27 cellular contexts compared by ENCODE assay signal in genomic region chr18:5662586-5663090, GRCh38.
"Had no signal": no experiment of that assay in that cellular context is flagged by ENCODE, and none has a peak within 500 bp of the region (broad histone marks: within the 10 kb centered on the region; RNA-seq: fewer than 3 reads in every experiment).

No MANE protein-coding gene starts in this region.

- H3K27ac Mint-ChIP-seq: activated CD4-positive, alpha-beta T cell treated with anti-CD3 and anti-CD28 coated beads, Interleukin-2, amount 10 ng/mL, durations not matched to agents 7 days and 5 days; activated CD8-positive, alpha-beta T cell treated with anti-CD3 and anti-CD28 coated beads, Interleukin-2, amount 10 ng/mL, durations not matched to agents 7 days and 5 days; activated naive CD4-positive, alpha-beta T cell treated with anti-CD3 and anti-CD28 coated beads, Interleukin-2, amount 50 U/mL, for 24 hours; activated T-cell treated with anti-CD3 and anti-CD28 coated beads, Interleukin-2, amount 50 U/mL, for 24 hours; activated T-helper 2 cell treated with anti-CD3 and anti-CD28 coated beads, Interferon-gamma antibody, Interleukin-2, Interleukin-4, amounts not matched to agents 10 μg/mL and 5 μg/mL and 100 μg/mL, durations not matched to agents 14 hours and 24 hours and 36 hours; T-helper 1 cell treated with Interleukin-12 subunit alpha and Interleukin-12 subunit beta and Interleukin-4 antibody, amounts not matched to agents 30 μg/mL and 1 μg/mL, for 36 hours; T-helper 2 cell treated with Interferon-gamma antibody and Interleukin-4, amounts not matched to agents 5 μg/mL and 100 μg/mL, for 36 hours had no signal

- H3K36me3 Mint-ChIP-seq: activated naive CD4-positive, alpha-beta T cell treated with anti-CD3 and anti-CD28 coated beads, Interleukin-2, amount 50 U/mL, for 24 hours had no signal

- H3K27me3 ChIP-seq: adrenal gland, cardiac muscle cell, Peyer's patch, SJSA1 had no signal

- H3K4me1 Mint-ChIP-seq: activated CD4-positive, alpha-beta T cell treated with anti-CD3 and anti-CD28 coated beads, Interleukin-2, amount 10 ng/mL, durations not matched to agents 7 days and 5 days; activated naive CD4-positive, alpha-beta T cell treated with anti-CD3 and anti-CD28 coated beads, Interleukin-2, amount 50 U/mL, for 24 hours had no signal

- DNase-seq: activated CD4-positive, alpha-beta T cell treated with anti-CD3 and anti-CD28 coated beads, Interleukin-2, amount 10 ng/mL, durations not matched to agents 7 days and 5 days; activated CD4-positive, alpha-beta T cell treated with anti-CD3 and anti-CD28 coated beads, Interleukin-2, amount 50 U/mL, for 48 hours; activated CD8-positive, alpha-beta T cell treated with anti-CD3 and anti-CD28 coated beads, Interleukin-2, amount 10 ng/mL, durations not matched to agents 7 days and 5 days; activated gamma-delta T cell; activated naive CD4-positive, alpha-beta T cell treated with Interleukin-2 at 50 U/mL for 16 hours; activated T-cell treated with anti-CD3 and anti-CD28 coated beads, Interleukin-2, amount 50 U/mL, for 24 hours; adrenal gland; NCI-H1105; NCI-H1417 treated with DMSO at 0.1 percent for 48 hours; NCI-H187 treated with DMSO at 0.1 percent for 48 hours; NCI-H2081; NCI-H2171 treated with DMSO at 0.1 percent for 48 hours; NCI-H2227 treated with DMSO at 0.1 percent for 48 hours; NCI-H524 treated with DMSO at 0.1 percent for 48 hours; PC-3; Peyer's patch; RPMI8226; SHP77 treated with DMSO at 0.1 percent for 48 hours; SK-N-SH had no signal

- H3K4me1 ChIP-seq: adrenal gland, Peyer's patch, SJSA1 had no signal

- H3K9me3 ChIP-seq: adrenal gland, Peyer's patch, SJSA1, SK-N-SH had no signal

- FAIRE-seq: K562, TTC549 had no signal

- H3K36me3 ChIP-seq: adrenal gland, cardiac muscle cell, Peyer's patch, SJSA1 had no signal

- ATAC-seq: activated CD8-positive, alpha-beta T cell treated with anti-CD3 and anti-CD28 coated beads, Interleukin-2, amount 10 ng/mL, durations not matched to agents 7 days and 5 days; K562; PC-3 had no signal

- H3K4me3 ChIP-seq: adrenal gland, cardiac muscle cell, K562, Peyer's patch, SJSA1 had no signal

- H3K4me2 ChIP-seq: SK-N-SH had no signal

- H3K27ac ChIP-seq: adrenal gland, cardiac muscle cell, Peyer's patch, SJSA1 had no signal

- H3K9ac ChIP-seq: SK-N-SH had no signal

- H3K4me3 Mint-ChIP-seq: activated CD4-positive, alpha-beta T cell treated with anti-CD3 and anti-CD28 coated beads, Interleukin-2, amount 10 ng/mL, durations not matched to agents 7 days and 5 days; activated CD8-positive, alpha-beta T cell treated with anti-CD3 and anti-CD28 coated beads, Interleukin-2, amount 10 ng/mL, durations not matched to agents 7 days and 5 days; activated naive CD4-positive, alpha-beta T cell treated with anti-CD3 and anti-CD28 coated beads, Interleukin-2, amount 50 U/mL, for 24 hours; activated T-cell treated with anti-CD3 and anti-CD28 coated beads, Interleukin-2, amount 50 U/mL, for 24 hours; T-helper 1 cell treated with Interleukin-12 subunit alpha and Interleukin-12 subunit beta and Interleukin-4 antibody, amounts not matched to agents 30 μg/mL and 1 μg/mL, for 36 hours; T-helper 2 cell treated with Interferon-gamma antibody and Interleukin-4, amounts not matched to agents 5 μg/mL and 100 μg/mL, for 36 hours had no signal

- H3K9me3 Mint-ChIP-seq: activated CD4-positive, alpha-beta T cell treated with anti-CD3 and anti-CD28 coated beads, Interleukin-2, amount 10 ng/mL, durations not matched to agents 7 days and 5 days; activated T-cell treated with anti-CD3 and anti-CD28 coated beads, Interleukin-2, amount 50 U/mL, for 24 hours; activated T-helper 2 cell treated with anti-CD3 and anti-CD28 coated beads, Interferon-gamma antibody, Interleukin-2, Interleukin-4, amounts not matched to agents 10 μg/mL and 5 μg/mL and 100 μg/mL, durations not matched to agents 14 hours and 24 hours and 36 hours; T-helper 1 cell treated with Interleukin-12 subunit alpha and Interleukin-12 subunit beta and Interleukin-4 antibody, amounts not matched to agents 30 μg/mL and 1 μg/mL, for 36 hours; T-helper 2 cell treated with Interferon-gamma antibody and Interleukin-4, amounts not matched to agents 5 μg/mL and 100 μg/mL, for 36 hours had no signal
